In the genomic region with DNA sequence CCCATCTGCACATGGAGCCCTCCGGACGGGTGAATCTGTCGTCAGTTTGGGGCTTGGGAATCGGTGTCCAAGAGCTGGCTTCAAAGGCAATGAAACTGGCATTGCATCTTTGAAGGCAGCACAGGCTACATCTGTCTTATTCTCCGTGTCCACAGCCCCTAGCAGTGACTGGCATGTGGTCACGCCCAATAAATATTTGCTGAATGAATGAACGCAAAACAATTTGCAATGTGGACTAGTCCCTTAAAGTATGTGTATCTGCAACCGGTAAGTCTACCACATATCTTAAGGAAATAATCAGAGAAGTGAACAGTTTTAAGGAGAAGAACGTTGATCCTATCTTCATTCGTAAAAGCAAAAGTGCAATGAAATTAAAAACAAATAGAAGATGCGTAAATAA, we compare ENCODE assay signal across 10 cellular contexts. TPM values are rescaled to one million over a fixed set of nuclear protein-coding genes. Genes with fewer than 3 reads are reported as not detected.
A peak's percentile ranks its signal among the peaks of the same experiment; 100 is the strongest.
DNase-seq lines count a peak whose midpoint lies in the region; ATAC-seq, FAIRE-seq and TF ChIP-seq lines count a peak whose summit lies in the region.
"Had no signal": no experiment of that assay in that cellular context is flagged by ENCODE, and none has a peak within 500 bp of the region (broad histone marks: within the 10 kb centered on the region; RNA-seq: fewer than 3 reads in every experiment).

No MANE protein-coding gene starts in this region.

- peaks cover 6 to 26% of the 10 kb centered on the region in 2 donors for H3K27me3 Mint-ChIP-seq in CD8-positive, alpha-beta memory T cell
- H3K27me3 Mint-ChIP-seq in osteocyte (ENCODE audit: unreplicated experiment) (peaks cover 7% of the 10 kb centered on the region), CD14-positive monocyte (ENCODE audit: low read depth in 3 of 3) (peaks cover 9 to 32% (median 10%) of the 10 kb centered on the region in 3 donors)
- H3K27me3 Mint-ChIP-seq: activated CD4-positive, alpha-beta memory T cell treated with anti-CD3 and anti-CD28 coated beads for 36 hours had no signal

- H3K9ac ChIP-seq in colonic mucosa (ENCODE audit: low read depth in 2 of 2, low read length in 2 of 2): no peak overlapping the region

- H3K4me3 Mint-ChIP-seq in CD8-positive, alpha-beta memory T cell: peak overlapping the region in 2 of 7 donors; percentile 11 to 24
- H3K4me3 Mint-ChIP-seq in osteocyte (ENCODE audit: unreplicated experiment): no peak overlapping the region
- peak overlapping the region in 1 of 2 donors; percentile 53 for H3K4me3 Mint-ChIP-seq in CD14-positive monocyte

- H3K4me1 ChIP-seq in CD8-positive, alpha-beta memory T cell (ENCODE audit: insufficient read depth, low read length): peaks cover 5% of the 10 kb centered on the region
- peaks cover 3% of the 10 kb centered on the region for H3K4me1 ChIP-seq in colonic mucosa

- H3K27ac ChIP-seq in CD8-positive, alpha-beta memory T cell (ENCODE audit: low read depth, low read length): no peak overlapping the region
- H3K27ac ChIP-seq in colonic mucosa: no peak overlapping the region
- H3K27ac ChIP-seq: lower lobe of right lung had no signal

- H3K36me3 Mint-ChIP-seq in CD8-positive, alpha-beta memory T cell: no peaks in the 10 kb centered on the region
- H3K36me3 Mint-ChIP-seq in osteocyte (ENCODE audit: unreplicated experiment): no peaks in the 10 kb centered on the region
- no peaks in the 10 kb centered on the region for H3K36me3 Mint-ChIP-seq in CD14-positive monocyte
- H3K36me3 Mint-ChIP-seq: activated CD4-positive, alpha-beta memory T cell treated with anti-CD3 and anti-CD28 coated beads for 36 hours had no signal

- no peak for ATAC-seq in GM19467 (IDR thresholded peaks at IDR 0.05; ENCODE audit: unreplicated experiment)

- no peak for TF ChIP-seq CTCF in bronchial epithelial cell (IDR thresholded peaks at IDR 0.05; ENCODE audit: insufficient read depth, low read length, severe bottlenecking)
- no peak for TF ChIP-seq CTCF in osteocyte (IDR thresholded peaks at IDR 0.05)
- no peak for TF ChIP-seq CTCF in colonic mucosa (IDR thresholded peaks at IDR 0.05)
- TF ChIP-seq CTCF in CD14-positive monocyte (IDR thresholded peaks at IDR 0.05): no peak

- POLR2A ChIA-PET in CD8-positive, alpha-beta memory T cell (lab: Charles Lee): interaction anchor here (0.6 to 1.3 kb wide), 2 partner anchors 8 to 22 kb away, joined by 3 to 4 read pairs; partner anchors contain the start of gene PMEPA1

- no peak for FAIRE-seq in bronchial epithelial cell (lab: Jason Lieb, UNC)

- H3K4me1 Mint-ChIP-seq in CD8-positive, alpha-beta memory T cell: peaks cover 9 to 15% (median 15%) of the 10 kb centered on the region in 3 donors
- H3K4me1 Mint-ChIP-seq in osteocyte (ENCODE audit: unreplicated experiment) (peaks cover 33% of the 10 kb centered on the region), CD14-positive monocyte (peaks cover 14% of the 10 kb centered on the region)

- DNase-seq in CD8-positive, alpha-beta memory T cell: no peak
- peak; percentile 87 for DNase-seq in M059J (ENCODE audit: low read depth)
- peak; percentile 85 for DNase-seq in bronchial epithelial cell (ENCODE audit: low read depth)
- no peak for DNase-seq in osteocyte (ENCODE audit: extremely low spot score, unreplicated experiment)
- no peak for DNase-seq in colonic mucosa
- DNase-seq in CD14-positive monocyte (ENCODE audit: low spot score): no peak
- no peak for DNase-seq in NCI-H510A treated with DMSO at 0.1 percent for 48 hours (lab: John Stamatoyannopoulos, UW)

- no peaks in the 10 kb centered on the region for H3K36me3 ChIP-seq in CD8-positive, alpha-beta memory T cell (ENCODE audit: insufficient read depth, low read length)
- H3K36me3 ChIP-seq in bronchial epithelial cell (ENCODE audit: control insufficient read depth, insufficient read depth, low read length) (no peaks in the 10 kb centered on the region), colonic mucosa (no peaks in the 10 kb centered on the region)
- H3K36me3 ChIP-seq: lower lobe of right lung had no signal

- H3K27me3 ChIP-seq in CD8-positive, alpha-beta memory T cell (ENCODE audit: insufficient read depth, low read length, poor library complexity, severe bottlenecking): no peaks in the 10 kb centered on the region
- H3K27me3 ChIP-seq in bronchial epithelial cell (ENCODE audit: control insufficient read depth, insufficient read depth, low read length): no peaks in the 10 kb centered on the region
- H3K27me3 ChIP-seq in colonic mucosa: no peaks in the 10 kb centered on the region

- no peaks in the 10 kb centered on the region for H3K9me3 ChIP-seq in CD8-positive, alpha-beta memory T cell (ENCODE audit: low read length)
- no peaks in the 10 kb centered on the region for H3K9me3 ChIP-seq in colonic mucosa
- H3K9me3 ChIP-seq: lower lobe of right lung had no signal

- H3K27ac Mint-ChIP-seq in CD8-positive, alpha-beta memory T cell: peak overlapping the region in 7 of 8 donors; percentile 1 to 91 (median 70)
- peak overlapping the region; percentile 10 for H3K27ac Mint-ChIP-seq in osteocyte (ENCODE audit: unreplicated experiment)
- H3K27ac Mint-ChIP-seq in CD14-positive monocyte: peak overlapping the region in 2 of 7 donors; percentile 44 to 46
- H3K27ac Mint-ChIP-seq: activated CD4-positive, alpha-beta memory T cell treated with anti-CD3 and anti-CD28 coated beads for 36 hours had no signal

- intact Hi-C loops in colonic mucosa (cut with DNase I) (no loop called here), CD14-positive monocyte (cut with micrococcal nuclease) (loop anchor here in 1 of 2 donors (10.0 kb wide), 2 partner anchors 93 to 343 kb away; partner anchors contain the start of gene ZBP1)

- CTCF ChIA-PET in CD8-positive, alpha-beta memory T cell (lab: Charles Lee): no interaction called here

- H3K9me3 Mint-ChIP-seq in CD8-positive, alpha-beta memory T cell: no peaks in the 10 kb centered on the region
- no peaks in the 10 kb centered on the region for H3K9me3 Mint-ChIP-seq in osteocyte (ENCODE audit: unreplicated experiment)
- H3K9me3 Mint-ChIP-seq in CD14-positive monocyte: peaks cover 0 to 3% (median 0%) of the 10 kb centered on the region in 7 donors
- H3K9me3 Mint-ChIP-seq: activated CD4-positive, alpha-beta memory T cell treated with anti-CD3 and anti-CD28 coated beads for 36 hours had no signal

- no peak overlapping the region for H3K4me3 ChIP-seq in CD8-positive, alpha-beta memory T cell (ENCODE audit: low read length)
- H3K4me3 ChIP-seq in bronchial epithelial cell (ENCODE audit: low read depth, low read length) (no peak overlapping the region), colonic mucosa (no peak overlapping the region)

RNA-seq across cellular contexts. Expression of gene PMEPA1, which starts 8.0 kb away (rescaled TPM):
- total RNA-seq in CD8-positive, alpha-beta memory T cell: 1 to 10 TPM; 3.8 to 4.4 TPM
- polyA plus RNA-seq in CD8-positive, alpha-beta memory T cell: 0.30 TPM
- total RNA-seq in M059J (2014; rRNA removed; shearing (Covaris generic)): 7.5 and 14.6 TPM in 2 replicates
- total RNA-seq in bronchial epithelial cell (7.6 and 51.1 TPM in 2 replicates), osteocyte (24.1 and 28.2 TPM in 2 replicates), colonic mucosa (10 to 100 TPM; 13.0 to 26.1 TPM)
- under 1 TPM; 0.59 to 0.73 TPM for polyA plus RNA-seq in CD14-positive monocyte

Comparison
In these comparisons a context has a peak if more than half of its experiments do, and no peak if none do; other contexts are left out.
1. DNase-seq: peak in M059J (single experiment) and bronchial epithelial cell (single experiment); none in CD8-positive, alpha-beta memory T cell (0 of 5), osteocyte (single experiment), colonic mucosa (single experiment), CD14-positive monocyte (single experiment) and NCI-H510A treated with DMSO at 0.1 percent for 48 hours (single experiment).